In the genomic region with DNA sequence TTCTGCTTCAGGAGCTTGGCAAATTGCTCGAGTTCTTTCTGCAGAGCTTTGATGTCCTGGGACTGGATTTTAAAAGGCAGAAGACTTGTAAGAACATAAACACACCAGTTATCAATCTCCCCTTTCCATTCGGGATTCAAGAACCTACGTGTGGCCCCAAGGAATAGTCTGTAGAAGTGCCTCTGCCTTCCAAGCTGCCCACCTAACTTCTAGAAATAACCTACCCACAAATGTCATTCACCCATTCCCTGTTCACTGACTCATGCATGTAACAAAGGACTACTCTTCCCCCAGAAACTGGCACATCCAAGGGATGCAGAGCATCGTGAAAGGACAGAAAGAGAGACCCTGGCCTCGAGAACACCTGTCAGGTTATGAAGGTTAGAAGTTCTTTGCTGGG, we compare ENCODE assay signal across 32 cellular contexts. TPM values are rescaled to one million over a fixed set of nuclear protein-coding genes. Genes with fewer than 3 reads are reported as not detected.
"Had no signal": no experiment of that assay in that cellular context is flagged by ENCODE, and none has a peak within 500 bp of the region (broad histone marks: within the 10 kb centered on the region; RNA-seq: fewer than 3 reads in every experiment).

No MANE protein-coding gene starts in this region.

- H3K4me3 ChIP-seq: breast epithelium, esophagus muscularis mucosa, heart right ventricle, left ventricle myocardium inferior, lung, mucosa of descending colon, suprapubic skin, tibial artery, upper lobe of right lung had no signal

- FAIRE-seq: small intestine, TTC549 had no signal

- H3K27ac Mint-ChIP-seq: activated CD8-positive, alpha-beta T cell treated with anti-CD3 and anti-CD28 coated beads, Interleukin-2, amount 10 ng/mL, durations not matched to agents 7 days and 5 days; activated T-cell treated with anti-CD3 and anti-CD28 coated beads, Interleukin-2, amount 50 U/mL, for 72 hours had no signal

- H3K4me1 ChIP-seq: breast epithelium, esophagus muscularis mucosa, foreskin keratinocyte, suprapubic skin, tibial artery, upper lobe of right lung had no signal

- DNase-seq: activated CD4-positive, alpha-beta T cell treated with anti-CD3 and anti-CD28 coated beads for 1 hour; activated CD8-positive, alpha-beta T cell treated with anti-CD3 and anti-CD28 coated beads, Interleukin-2, amount 10 ng/mL, durations not matched to agents 7 days and 5 days; activated naive CD4-positive, alpha-beta T cell; activated T-cell treated with anti-CD3 and anti-CD28 coated beads for 4 hours; activated T-cell treated with anti-CD3 and anti-CD28 coated beads, Interleukin-2, amount 50 U/mL, for 72 hours; central memory CD4-positive, alpha-beta T cell; foreskin keratinocyte; heart right ventricle; islet precursor cell; left ventricle myocardium inferior; mucosa of descending colon; small intestine; stimulated activated CD4-positive, alpha-beta T cell treated with anti-CD3 and anti-CD28 coated beads, Interleukin-1b, Interleukin-23, amount 100 ng/mL, for 48 hours; stimulated activated CD4-positive, alpha-beta T cell treated with anti-CD3 and anti-CD28 coated beads, Interleukin-4, amount 100 ng/mL, for 4 hours; stimulated activated CD8-positive, alpha-beta memory T cell treated with anti-CD3 and anti-CD28 coated beads, Interleukin-4, amount 100 ng/mL, for 48 hours; tibial artery; upper lobe of right lung had no signal

- H3K9me3 ChIP-seq: breast epithelium, esophagus muscularis mucosa, heart right ventricle, left ventricle myocardium inferior, mucosa of descending colon, suprapubic skin, tibial artery, upper lobe of right lung had no signal

- H3K36me3 ChIP-seq: breast epithelium, left ventricle myocardium inferior, upper lobe of right lung had no signal

- H3K4me3 Mint-ChIP-seq: activated CD8-positive, alpha-beta T cell treated with anti-CD3 and anti-CD28 coated beads, Interleukin-2, amount 10 ng/mL, durations not matched to agents 7 days and 5 days; activated T-cell treated with anti-CD3 and anti-CD28 coated beads, Interleukin-2, amount 50 U/mL, for 72 hours; natural killer cell treated with Interleukin-12 subunit alpha and Interleukin-12 subunit beta and Interleukin-15 and Interleukin-18, amount 100 ng/mL, for 72 hours; stimulated activated memory B cell treated with anti-CD40 and anti-IgM and Interleukin-4, amounts not matched to agents 10 μg/mL and 1 μg/mL and 100 μg/mL, for 72 hours had no signal

- H3K27me3 ChIP-seq: breast epithelium, foreskin keratinocyte, heart right ventricle, suprapubic skin, tibial artery, upper lobe of right lung had no signal

- H3K27me3 Mint-ChIP-seq: natural killer cell treated with Interleukin-12 subunit alpha and Interleukin-12 subunit beta and Interleukin-15 and Interleukin-18, amount 100 ng/mL, for 72 hours; stimulated activated memory B cell treated with anti-CD40 and anti-IgM and Interleukin-4, amounts not matched to agents 10 μg/mL and 1 μg/mL and 100 μg/mL, for 72 hours had no signal

- H3K9me3 Mint-ChIP-seq: activated naive CD4-positive, alpha-beta T cell treated with anti-CD3 and anti-CD28 coated beads, Interleukin-2, amount 50 U/mL, for 72 hours; activated T-cell treated with anti-CD3 and anti-CD28 coated beads, Interleukin-2, amount 50 U/mL, for 72 hours; natural killer cell treated with Interleukin-12 subunit alpha and Interleukin-12 subunit beta and Interleukin-15 and Interleukin-18, amount 100 ng/mL, for 72 hours; stimulated activated memory B cell treated with anti-CD40 and anti-IgM and Interleukin-4, amounts not matched to agents 10 μg/mL and 1 μg/mL and 100 μg/mL, for 72 hours had no signal

- ATAC-seq: activated CD8-positive, alpha-beta T cell treated with anti-CD3 and anti-CD28 coated beads, Interleukin-2, amount 10 ng/mL, durations not matched to agents 7 days and 5 days; foreskin keratinocyte; heart right ventricle; mucosa of descending colon; sciatic nerve; upper lobe of right lung had no signal

- H3K27ac ChIP-seq: breast epithelium, esophagus muscularis mucosa, foreskin keratinocyte, heart right ventricle, left ventricle myocardium inferior, suprapubic skin, tibial artery, upper lobe of right lung, VCaP had no signal

RNA-seq across cellular contexts. Expression of a gene that starts 4.5 kb away (rescaled TPM):
- total RNA-seq: activated CD8-positive, alpha-beta T cell treated with anti-CD3 and anti-CD28 coated beads, Interleukin-2, amount 10 ng/mL, durations not matched to agents 7 days and 5 days; T-helper 1 cell treated with Interleukin-12 subunit alpha and Interleukin-12 subunit beta and Interleukin-4 antibody, amounts not matched to agents 30 ng/mL and 1 ng/mL, for 36 hours had no signal

RNA-seq across cellular contexts. Expression of a gene that starts 27.1 kb away (rescaled TPM):
- total RNA-seq: activated CD8-positive, alpha-beta T cell treated with anti-CD3 and anti-CD28 coated beads, Interleukin-2, amount 10 ng/mL, durations not matched to agents 7 days and 5 days; activated naive CD4-positive, alpha-beta T cell treated with anti-CD3 and anti-CD28 coated beads, Interleukin-2, amount 50 U/mL, for 72 hours; activated T-cell treated with anti-CD3 and anti-CD28 coated beads, Interleukin-2, amount 50 U/mL, for 72 hours; breast epithelium; esophagus muscularis mucosa; foreskin keratinocyte; heart right ventricle; left ventricle myocardium inferior; lung; mesenteric fat pad; mucosa of descending colon; myocyte; natural killer cell treated with Interleukin-12 subunit alpha and Interleukin-12 subunit beta and Interleukin-15 and Interleukin-18, amount 100 ng/mL, for 72 hours; osteoblast; renal cortical epithelial cell; sciatic nerve; T-helper 1 cell treated with Interleukin-12 subunit alpha and Interleukin-12 subunit beta and Interleukin-4 antibody, amounts not matched to agents 30 ng/mL and 1 ng/mL, for 36 hours; upper lobe of right lung had no signal
- polyA plus RNA-seq: foreskin keratinocyte, heart right ventricle, lung, small intestine had no signal

RNA-seq across cellular contexts. Expression of a gene that starts 45.7 kb away (rescaled TPM):
- total RNA-seq: activated CD8-positive, alpha-beta T cell treated with anti-CD3 and anti-CD28 coated beads, Interleukin-2, amount 10 ng/mL, durations not matched to agents 7 days and 5 days; activated naive CD4-positive, alpha-beta T cell treated with anti-CD3 and anti-CD28 coated beads, Interleukin-2, amount 50 U/mL, for 72 hours; activated T-cell treated with anti-CD3 and anti-CD28 coated beads, Interleukin-2, amount 50 U/mL, for 72 hours; esophagus muscularis mucosa; left ventricle myocardium inferior; mesenteric fat pad; mucosa of descending colon; myocyte; natural killer cell treated with Interleukin-12 subunit alpha and Interleukin-12 subunit beta and Interleukin-15 and Interleukin-18, amount 100 ng/mL, for 72 hours; osteoblast; sciatic nerve; T-helper 1 cell treated with Interleukin-12 subunit alpha and Interleukin-12 subunit beta and Interleukin-4 antibody, amounts not matched to agents 30 ng/mL and 1 ng/mL, for 36 hours; upper lobe of right lung had no signal
